ENCODE assay signal across 9 cellular contexts in genomic region chr19:2058570-2059421, GRCh38. TPM values are rescaled to one million over a fixed set of nuclear protein-coding genes. Genes with fewer than 3 reads are reported as not detected.
DNase-seq lines count a peak whose midpoint lies in the region; ATAC-seq, FAIRE-seq and TF ChIP-seq lines count a peak whose summit lies in the region.
"Had no signal": no experiment of that assay in that cellular context is flagged by ENCODE, and none has a peak within 500 bp of the region (broad histone marks: within the 10 kb centered on the region; RNA-seq: fewer than 3 reads in every experiment).

No MANE protein-coding gene starts in this region.

- H3K4me1 Mint-ChIP-seq in activated CD4-positive, alpha-beta T cell treated with anti-CD3 and anti-CD28 coated beads, Interleukin-2, amount 10 ng/mL, durations not matched to agents 7 days and 5 days, result peaks cover 65% of the 10 kb centered on the region

- ATAC-seq in K562, result no peak
- no peak for ATAC-seq in GM19324 (IDR thresholded peaks at IDR 0.05; ENCODE audit: low FRiP score, unreplicated experiment)

- no peak for TF ChIP-seq POLR2A in K562 (conservative IDR thresholded peaks at IDR 0.05)
- no peak for TF ChIP-seq POLR2A in tibial nerve (IDR thresholded peaks at IDR 0.05)

- no peaks in the 10 kb centered on the region for H3K27me3 Mint-ChIP-seq in activated CD4-positive, alpha-beta T cell treated with anti-CD3 and anti-CD28 coated beads, Interleukin-2, amount 10 ng/mL, durations not matched to agents 7 days and 5 days

- H3K9me1 ChIP-seq in K562 (ENCODE audit: control insufficient read depth, insufficient read depth, low read length), result no peaks in the 10 kb centered on the region

- peak overlapping the region; percentile 86 for H2AFZ ChIP-seq in K562 (ENCODE audit: low read depth, low read length)

- intact Hi-C loops in K562 (cut with micrococcal nuclease), result no loop called here

- FAIRE-seq in K562 (lab: Jason Lieb, UNC), result no peak

- H3K27ac ChIP-seq in K562 (ENCODE audit: extremely low read depth, low read depth, low read length) (peak overlapping the region; percentile 100), mucosa of rectum (ENCODE audit: low read depth in 2 of 2, low read length in 2 of 2) (peak overlapping the region; percentile 96 to 99), tibial nerve (peak overlapping the region; percentile 88 to 100 (median 99))

- H3K4me1 ChIP-seq in K562 (replicated peaks in 1 of 2; ENCODE audit: control insufficient read depth in 2 of 2, insufficient read depth in 2 of 2, low read length in 2 of 2), result peaks cover 54 to 88% of the 10 kb centered on the region in 2 experiments
- H3K4me1 ChIP-seq in mucosa of rectum (ENCODE audit: control insufficient read depth in 2 of 2, insufficient read depth in 2 of 2, low read length in 2 of 2), result peaks cover 55 to 62% of the 10 kb centered on the region in 2 donors
- H3K4me1 ChIP-seq in tibial nerve, result peaks cover 10 to 90% (median 72%) of the 10 kb centered on the region in 4 donors

- H4K20me1 ChIP-seq in K562 (replicated peaks; ENCODE audit: control insufficient read depth, insufficient read depth, low read length), result no peaks in the 10 kb centered on the region

- BruUV-seq in K562 (replicated peaks; lab: Mats Ljungman, UMichigan), result no TSS peak

- no peak for TF ChIP-seq RAD21 in K562 (CRISPR knock-in tag; conservative IDR thresholded peaks at IDR 0.05 in 1 of 2, IDR thresholded peaks at IDR 0.05 in 1 of 2)

- H3K79me2 ChIP-seq in K562 (ENCODE audit: control insufficient read depth, insufficient read depth, low read length), result peaks cover 13% of the 10 kb centered on the region

- H3K4me3 Mint-ChIP-seq in activated CD4-positive, alpha-beta T cell treated with anti-CD3 and anti-CD28 coated beads, Interleukin-2, amount 10 ng/mL, durations not matched to agents 7 days and 5 days, result peak overlapping the region; percentile 43

- peak overlapping the region; percentile 95 for H3K4me2 ChIP-seq in K562 (ENCODE audit: insufficient read depth, low read length)

- H3K27me3 ChIP-seq in K562 (ENCODE audit: control insufficient read depth in 2 of 2, insufficient read depth in 2 of 2, low read length in 2 of 2) (no peaks in the 10 kb centered on the region), mucosa of rectum (ENCODE audit: control insufficient read depth in 2 of 2, insufficient read depth in 2 of 2, low read length in 2 of 2) (no peaks in the 10 kb centered on the region), tibial nerve (no peaks in the 10 kb centered on the region)

- WGBS in K562 (ENCODE audit: insufficient coverage, low coverage, missing lambda C conversion rate), result 62% methylated on average over 26 of the region's 27 CpGs
- 71 to 73% methylated on average over 27 of the region's 27 CpGs for WGBS in tibial nerve, 2 donors

- TF ChIP-seq CTCF in K562 (IDR thresholded peaks at IDR 0.05 in 2 of 3, conservative IDR thresholded peaks at IDR 0.05 in 1 of 3; ENCODE audit: insufficient read depth in 2 of 3, low read depth in 1 of 3, low read length in 3 of 3) (no peak), tibial nerve (IDR thresholded peaks at IDR 0.05) (no peak)

- CTCF ChIA-PET in activated CD4-positive, alpha-beta T cell treated with anti-CD3 and anti-CD28 coated beads, Interleukin-2, amount 10 ng/mL, durations not matched to agents 7 days and 5 days (lab: Charles Lee), result interaction anchor here (1.5 kb wide), 1 partner anchor 14 kb away, joined by 3 read pairs; no protein-coding TSS in a partner anchor
- CTCF ChIA-PET in K562 (lab: Yijun Ruan, JAX; ENCODE audit: low intra/inter-chr PET ratio), result no interaction called here

- H3K9ac ChIP-seq in K562 (ENCODE audit: insufficient read depth in 1 of 2, low read depth in 2 of 2, low read length in 2 of 2), result peak overlapping the region; percentile 97 to 98
- peak overlapping the region; percentile 74 to 89 for H3K9ac ChIP-seq in mucosa of rectum (ENCODE audit: low read depth in 1 of 2, low read length in 2 of 2)

- DNase-seq in activated CD4-positive, alpha-beta T cell treated with anti-CD3 and anti-CD28 coated beads, Interleukin-2, amount 10 ng/mL, durations not matched to agents 7 days and 5 days, result no peak
- DNase-seq in activated CD4-positive, alpha-beta T cell treated with anti-CD3 and anti-CD28 coated beads, Interleukin-2, amount 50 U/mL, for 1 hour, result no peak
- DNase-seq in K562 (ENCODE audit: extremely low read depth in 1 of 4, low spot score in 3 of 4) (no peak), tibial nerve (ENCODE audit: low spot score in 2 of 2) (no peak), NCI-H526 treated with DMSO at 0.1 percent for 48 hours (lab: John Stamatoyannopoulos, UW) (no peak), dermis blood vessel endothelial cell (no peak)
- DNase-seq: cortex of kidney had no signal

- H3K9me3 Mint-ChIP-seq in activated CD4-positive, alpha-beta T cell treated with anti-CD3 and anti-CD28 coated beads, Interleukin-2, amount 10 ng/mL, durations not matched to agents 7 days and 5 days, result no peaks in the 10 kb centered on the region

- peak overlapping the region; percentile 88 for H3K27ac Mint-ChIP-seq in activated CD4-positive, alpha-beta T cell treated with anti-CD3 and anti-CD28 coated beads, Interleukin-2, amount 10 ng/mL, durations not matched to agents 7 days and 5 days

- TF ChIP-seq EP300 in K562 (IDR thresholded peaks at IDR 0.05; ENCODE audit: low read length) (no peak), tibial nerve (IDR thresholded peaks at IDR 0.05) (no peak)

- peaks cover 2% of the 10 kb centered on the region for H3K36me3 Mint-ChIP-seq in activated CD4-positive, alpha-beta T cell treated with anti-CD3 and anti-CD28 coated beads, Interleukin-2, amount 10 ng/mL, durations not matched to agents 7 days and 5 days (ENCODE audit: low read depth)

- H3K36me3 ChIP-seq in K562 (ENCODE audit: control insufficient read depth, insufficient read depth, low read length) (no peaks in the 10 kb centered on the region), mucosa of rectum (ENCODE audit: control insufficient read depth in 2 of 2, insufficient read depth in 2 of 2, low read length in 2 of 2) (no peaks in the 10 kb centered on the region), tibial nerve (no peaks in the 10 kb centered on the region)

- POLR2A ChIA-PET in activated CD4-positive, alpha-beta T cell treated with anti-CD3 and anti-CD28 coated beads, Interleukin-2, amount 10 ng/mL, durations not matched to agents 7 days and 5 days (lab: Charles Lee), result no interaction called here
- POLR2A ChIA-PET in K562 (lab: Yijun Ruan, JAX), result interaction anchor here (0.6 to 6.8 kb wide), 15 partner anchors 7 to 251 kb away, joined by 3 to 72 read pairs (median 4); partner anchors contain the start of gene MKNK2

- in situ Hi-C loops in K562 (cut with MboI), result no loop called here

- H3K4me3 ChIP-seq in K562 (peak overlapping the region; percentile 76; the same call in 1 of the 2 replicates), mucosa of rectum (ENCODE audit: low read length in 2 of 2) (peak overlapping the region in 1 of 2 donors; percentile 67), tibial nerve (no peak overlapping the region)

- no peaks in the 10 kb centered on the region for H3K9me3 ChIP-seq in K562 (replicated peaks; ENCODE audit: control insufficient read depth, insufficient read depth, low read depth, low read length)
- no peaks in the 10 kb centered on the region for H3K9me3 ChIP-seq in mucosa of rectum (ENCODE audit: control insufficient read depth in 2 of 2, low read length in 2 of 2)
- H3K9me3 ChIP-seq in tibial nerve, result no peaks in the 10 kb centered on the region

RNA-seq across cellular contexts. Expression of gene MKNK2, which starts 7.8 kb away (rescaled TPM):
- 100 to 1,000 TPM; 198 to 228 TPM for total RNA-seq in activated CD4-positive, alpha-beta T cell treated with anti-CD3 and anti-CD28 coated beads, Interleukin-2, amount 10 ng/mL, durations not matched to agents 7 days and 5 days
- total RNA-seq in K562 (2011; cell fraction: chromatin; rRNA removed; ENCODE audit: low replicate concordance), result 62.3 and 206 TPM in 2 replicates
- 137 and 161 TPM in 2 replicates for total RNA-seq in K562 (2011; cell fraction: nucleolus; rRNA removed)
- 83.2 and 85.9 TPM in 2 replicates for total RNA-seq in K562 (2011; cell fraction: nucleoplasm; rRNA removed)
- 83.9 and 114 TPM in 2 replicates for total RNA-seq in K562 (2014; rRNA removed)
- 19.3 and 22.0 TPM in 2 replicates for total RNA-seq in K562 (2014; rRNA removed; fragmentation: Illumina TruSeq; extraction: Trizol)
- 48.6 and 51.9 TPM in 2 replicates for total RNA-seq in K562 (2015; rRNA removed; fragmentation: Illumina TruSeq; extraction: Trizol)
- 179 and 191 TPM in 2 replicates for total RNA-seq in K562 (2021)
- 59.3 and 97.4 TPM in 2 replicates for polyA plus RNA-seq in K562 (2011; rRNA removed)
- 77.0 and 149 TPM in 2 replicates for polyA plus RNA-seq in K562 (2011; cell fraction: cytosol; rRNA removed)
- 131 and 186 TPM in 2 replicates for polyA plus RNA-seq in K562 (2011; cell fraction: nucleus; rRNA removed)
- 69.2 and 176 TPM in 2 replicates for polyA plus RNA-seq in K562 (2012)
- 44.6 and 77.5 TPM in 2 replicates for polyA plus RNA-seq in K562 (2014; fragmentation: Illumina TruSeq; extraction: Trizol)
- 1 to 10 TPM; 5.1 to 5.5 TPM for polyA plus RNA-seq in K562 (2014; fragmentation: Nextera tagmentation; extraction: Ambion mirVana)
- 87.2 and 91.7 TPM in 2 replicates for polyA plus RNA-seq in K562 (2014; rRNA removed)
- 39.4 and 48.9 TPM in 2 replicates for polyA minus RNA-seq in K562 (2011; rRNA and poly(A)+ RNA removed)
- polyA minus RNA-seq in K562 (2011; cell fraction: cytosol; rRNA and poly(A)+ RNA removed), result 99.7 and 155 TPM in 2 replicates
- 43.6 and 57.8 TPM in 2 replicates for polyA minus RNA-seq in K562 (2011; cell fraction: nucleus; rRNA and poly(A)+ RNA removed)
- 100 to 1,000 TPM; 126 to 265 (median 152) TPM for total RNA-seq in tibial nerve
- 147 and 289 TPM in 2 replicates for total RNA-seq in dermis blood vessel endothelial cell

RNA-seq across cellular contexts. Expression of gene MOB3A, which starts 37.3 kb away (rescaled TPM):
- 100 to 1,000 TPM; 217 to 239 TPM for total RNA-seq in activated CD4-positive, alpha-beta T cell treated with anti-CD3 and anti-CD28 coated beads, Interleukin-2, amount 10 ng/mL, durations not matched to agents 7 days and 5 days
- total RNA-seq in K562 (2011; cell fraction: chromatin; rRNA removed; ENCODE audit: low replicate concordance), result 14.5 and 31.8 TPM in 2 replicates
- 13.9 and 14.7 TPM in 2 replicates for total RNA-seq in K562 (2011; cell fraction: nucleolus; rRNA removed)
- 13.0 and 13.8 TPM in 2 replicates for total RNA-seq in K562 (2011; cell fraction: nucleoplasm; rRNA removed)
- 6.0 TPM in 2 replicates for total RNA-seq in K562 (2014; rRNA removed)
- total RNA-seq in K562 (2014; rRNA removed; fragmentation: Illumina TruSeq; extraction: Trizol), result 2.6 and 2.7 TPM in 2 replicates
- 5.4 and 5.8 TPM in 2 replicates for total RNA-seq in K562 (2015; rRNA removed; fragmentation: Illumina TruSeq; extraction: Trizol)
- total RNA-seq in K562 (2021), result 20.5 and 24.1 TPM in 2 replicates
- polyA plus RNA-seq in K562 (2011; rRNA removed), result 10.9 and 24.8 TPM in 2 replicates
- polyA plus RNA-seq in K562 (2011; cell fraction: cytosol; rRNA removed), result 30.7 and 31.8 TPM in 2 replicates
- 10.5 and 12.5 TPM in 2 replicates for polyA plus RNA-seq in K562 (2011; cell fraction: nucleus; rRNA removed)
- 10.9 and 12.9 TPM in 2 replicates for polyA plus RNA-seq in K562 (2012)
- polyA plus RNA-seq in K562 (2014; fragmentation: Illumina TruSeq; extraction: Trizol), result 11.9 and 12.0 TPM in 2 replicates
- polyA plus RNA-seq in K562 (2014; fragmentation: Nextera tagmentation; extraction: Ambion mirVana), result 1 to 10 TPM; 1.1 to 2.2 TPM
- 8.2 and 10.3 TPM in 2 replicates for polyA plus RNA-seq in K562 (2014; rRNA removed)
- polyA minus RNA-seq in K562 (2011; rRNA and poly(A)+ RNA removed), result 10.3 and 10.6 TPM in 2 replicates
- 26.8 and 37.9 TPM in 2 replicates for polyA minus RNA-seq in K562 (2011; cell fraction: cytosol; rRNA and poly(A)+ RNA removed)
- polyA minus RNA-seq in K562 (2011; cell fraction: nucleus; rRNA and poly(A)+ RNA removed), result 3.9 and 8.2 TPM in 2 replicates
- total RNA-seq in tibial nerve, result 10 to 100 TPM; 31.7 to 70.8 (median 35.2) TPM
- 26.4 and 54.0 TPM in 2 replicates for total RNA-seq in dermis blood vessel endothelial cell

RNA-seq across cellular contexts. Expression of gene IZUMO4, which starts 37.9 kb away (rescaled TPM):
- total RNA-seq in activated CD4-positive, alpha-beta T cell treated with anti-CD3 and anti-CD28 coated beads, Interleukin-2, amount 10 ng/mL, durations not matched to agents 7 days and 5 days, result 1 to 10 TPM; 7.5 to 9.9 TPM
- 6.2 and 19.6 TPM in 2 replicates for total RNA-seq in K562 (2011; cell fraction: chromatin; rRNA removed; ENCODE audit: low replicate concordance)
- total RNA-seq in K562 (2011; cell fraction: nucleolus; rRNA removed), result 14.0 and 17.2 TPM in 2 replicates
- total RNA-seq in K562 (2011; cell fraction: nucleoplasm; rRNA removed), result 8.0 and 12.0 TPM in 2 replicates
- total RNA-seq in K562 (2014; rRNA removed), result 0.94 and 1.2 TPM in 2 replicates
- total RNA-seq in K562 (2014; rRNA removed; fragmentation: Illumina TruSeq; extraction: Trizol), result 0.25 and 0.48 TPM in 2 replicates
- 0.53 and 0.72 TPM in 2 replicates for total RNA-seq in K562 (2015; rRNA removed; fragmentation: Illumina TruSeq; extraction: Trizol)
- total RNA-seq in K562 (2021), result 1.6 TPM in 2 replicates
- polyA plus RNA-seq in K562 (2011; rRNA removed), result 2.6 and 9.3 TPM in 2 replicates
- polyA plus RNA-seq in K562 (2011; cell fraction: cytosol; rRNA removed), result 3.7 and 5.5 TPM in 2 replicates
- polyA plus RNA-seq in K562 (2011; cell fraction: nucleus; rRNA removed), result 59.2 and 77.4 TPM in 2 replicates
- 2.1 and 5.9 TPM in 2 replicates for polyA plus RNA-seq in K562 (2012)
- 0.78 and 1.4 TPM in 2 replicates for polyA plus RNA-seq in K562 (2014; fragmentation: Illumina TruSeq; extraction: Trizol)
- polyA plus RNA-seq in K562 (2014; fragmentation: Nextera tagmentation; extraction: Ambion mirVana), result under 1 TPM; 0.07 to 0.13 TPM
- 1.6 and 3.9 TPM in 2 replicates for polyA plus RNA-seq in K562 (2014; rRNA removed)
- polyA minus RNA-seq in K562 (2011; rRNA and poly(A)+ RNA removed), result 0.60 and 0.74 TPM in 2 replicates
- polyA minus RNA-seq in K562 (2011; cell fraction: cytosol; rRNA and poly(A)+ RNA removed), result not detected in 2 replicates
- polyA minus RNA-seq in K562 (2011; cell fraction: nucleus; rRNA and poly(A)+ RNA removed), result 5.4 and 8.3 TPM in 2 replicates
- 10 to 100 TPM; 28.6 to 46.3 (median 33.2) TPM for total RNA-seq in tibial nerve
- total RNA-seq in dermis blood vessel endothelial cell, result 0.65 and 1.5 TPM in 2 replicates

RNA-seq across cellular contexts. Expression of gene BTBD2, which starts 43.3 kb away (rescaled TPM):
- 10 to 100 TPM; 61.3 to 66.3 TPM for total RNA-seq in activated CD4-positive, alpha-beta T cell treated with anti-CD3 and anti-CD28 coated beads, Interleukin-2, amount 10 ng/mL, durations not matched to agents 7 days and 5 days
- total RNA-seq in K562 (2011; cell fraction: chromatin; rRNA removed; ENCODE audit: low replicate concordance), result 7.3 and 29.0 TPM in 2 replicates
- total RNA-seq in K562 (2011; cell fraction: nucleolus; rRNA removed), result 16.4 and 17.0 TPM in 2 replicates
- total RNA-seq in K562 (2011; cell fraction: nucleoplasm; rRNA removed), result 14.3 and 16.7 TPM in 2 replicates
- total RNA-seq in K562 (2014; rRNA removed) (5.6 and 8.1 TPM in 2 replicates), K562 (2014; rRNA removed; fragmentation: Illumina TruSeq; extraction: Trizol) (1.5 and 2.0 TPM in 2 replicates), K562 (2015; rRNA removed; fragmentation: Illumina TruSeq; extraction: Trizol) (6.4 and 6.9 TPM in 2 replicates), K562 (2021) (13.3 and 15.6 TPM in 2 replicates), tibial nerve (10 to 100 TPM; 54.0 to 94.5 (median 73.5) TPM), dermis blood vessel endothelial cell (51.7 and 135 TPM in 2 replicates)
- polyA plus RNA-seq in K562 (2011; rRNA removed) (10.2 and 30.9 TPM in 2 replicates), K562 (2014; fragmentation: Illumina TruSeq; extraction: Trizol) (7.4 and 11.0 TPM in 2 replicates), K562 (2014; fragmentation: Nextera tagmentation; extraction: Ambion mirVana) (under 1 TPM; 0.10 to 0.28 TPM), K562 (2014; rRNA removed) (9.6 TPM in 2 replicates)
- 21.5 and 25.6 TPM in 2 replicates for polyA plus RNA-seq in K562 (2011; cell fraction: cytosol; rRNA removed)
- polyA plus RNA-seq in K562 (2011; cell fraction: nucleus; rRNA removed), result 21.2 and 25.9 TPM in 2 replicates
- polyA plus RNA-seq in K562 (2012), result 18.5 and 62.5 TPM in 2 replicates
- 4.1 and 4.9 TPM in 2 replicates for polyA minus RNA-seq in K562 (2011; rRNA and poly(A)+ RNA removed)
- polyA minus RNA-seq in K562 (2011; cell fraction: cytosol; rRNA and poly(A)+ RNA removed), result 15.5 and 42.0 TPM in 2 replicates
- 5.9 and 11.9 TPM in 2 replicates for polyA minus RNA-seq in K562 (2011; cell fraction: nucleus; rRNA and poly(A)+ RNA removed)
